Comparison of ENCODE assay signal across 8 cellular contexts in genomic region chr14:20681348-20682126, GRCh38. TPM values are rescaled to one million over a fixed set of nuclear protein-coding genes. Genes with fewer than 3 reads are reported as not detected.
DNase-seq lines count a peak whose midpoint lies in the region; FAIRE-seq and TF ChIP-seq lines count a peak whose summit lies in the region.

No MANE protein-coding gene starts in this region.

- H3K4me3 ChIP-seq in HAP-1 (peak overlapping the region; percentile 59), WI38 (ENCODE audit: low read depth, low read length) (peak overlapping the region; percentile 82), cardiac fibroblast (replicated peaks in 1 of 2; ENCODE audit: low read depth in 2 of 2, low read length in 2 of 2) (peak overlapping the region; percentile 82 to 91), spleen (peak overlapping the region; percentile 44 to 88 (median 72))

- peak; percentile 94 for FAIRE-seq in islet of Langerhans (lab: Jason Lieb, UNC)

- H3K36me3 ChIP-seq in HAP-1 (replicated peaks) (no peaks in the 10 kb centered on the region), spleen (no peaks in the 10 kb centered on the region)

- H3K4me1 ChIP-seq in HAP-1 = peaks cover 6% of the 10 kb centered on the region; the same call in 1 of the 2 replicates
- H3K4me1 ChIP-seq in spleen = peaks cover 12 to 61% (median 52%) of the 10 kb centered on the region in 6 donors

- TF ChIP-seq POLR2A in spleen (IDR thresholded peaks at IDR 0.05) = no peak

- no peaks in the 10 kb centered on the region for H3K9me3 ChIP-seq in HAP-1
- no peaks in the 10 kb centered on the region for H3K9me3 ChIP-seq in spleen

- no peak for TF ChIP-seq CTCF in WI38 (IDR thresholded peaks at IDR 0.05; ENCODE audit: low read depth, low read length)
- TF ChIP-seq CTCF in cardiac fibroblast (IDR thresholded peaks at IDR 0.05; ENCODE audit: low read depth, low read length) = no peak
- TF ChIP-seq CTCF in spleen (IDR thresholded peaks at IDR 0.05 in 8 of 11, conservative IDR thresholded peaks at IDR 0.05 in 3 of 11) = no peak

- DNase-seq in DMS79 treated with DMSO at 0.1 percent for 48 hours (lab: John Stamatoyannopoulos, UW) (peak; percentile 74), HAP-1 (ENCODE audit: low spot score in 2 of 2) (peak; percentile 81 to 90), NCI-H2029 treated with DMSO at 0.1 percent for 48 hours (lab: John Stamatoyannopoulos, UW) (peak; percentile 67), cardiac fibroblast (ENCODE audit: low read depth in 2 of 2) (peak; percentile 91 to 95), spleen (peak; percentile 87), 8988T (no peak)

- in situ Hi-C loops in HAP-1 (cut with MboI; ENCODE audit: low sequenced_read_pairs) = loop anchor here (5.0 kb wide), 1 partner anchor 49 kb away; no protein-coding TSS in a partner anchor

- intact Hi-C loops in spleen (cut with DNase I; ENCODE audit: low total_unique reads) = loop anchor here (10.0 kb wide), 1 partner anchor 207 kb away; no protein-coding TSS in a partner anchor

- H3K27me3 ChIP-seq in HAP-1 (ENCODE audit: low read depth) (no peaks in the 10 kb centered on the region), spleen (replicated peaks in 1 of 7) (no peaks in the 10 kb centered on the region)

- H3K27ac ChIP-seq in spleen = peak overlapping the region; percentile 94 to 100 (median 98)

- WGBS in spleen, 5 donors = 0 to 1% (median 1%) methylated on average over 23 to 25 of the region's 25 CpGs

RNA-seq across cellular contexts. Expression of gene RNASE4, which starts 2.8 kb away (rescaled TPM):
- 10 to 100 TPM in 3 of 7 donors, 1 to 10 TPM in 3, under 1 TPM in 1; 0.89 to 19.9 (median 9.8) TPM for total RNA-seq in spleen
- polyA plus RNA-seq in spleen = 10 to 100 TPM in 1 of 3 donors, 1 to 10 TPM in 2; 7.6 to 15.6 (median 8.4) TPM

RNA-seq across cellular contexts. Expression of gene ANG, which starts 7.0 kb away (rescaled TPM):
- 10 to 100 TPM in 1 of 7 donors, 1 to 10 TPM in 6; 1.6 to 10.2 (median 4.8) TPM for total RNA-seq in spleen
- 1 to 10 TPM; 3.1 to 7.2 (median 3.9) TPM for polyA plus RNA-seq in spleen

RNA-seq across cellular contexts. Expression of gene OR6S1, which starts 40.0 kb away (rescaled TPM):
- under 1 TPM in 2 of 7 donors, not detected in 5; 0.27 to 0.77 TPM for total RNA-seq in spleen
- polyA plus RNA-seq in spleen = under 1 TPM in 1 of 3 donors, not detected in 2; 0.10 TPM
